In the genomic region with DNA sequence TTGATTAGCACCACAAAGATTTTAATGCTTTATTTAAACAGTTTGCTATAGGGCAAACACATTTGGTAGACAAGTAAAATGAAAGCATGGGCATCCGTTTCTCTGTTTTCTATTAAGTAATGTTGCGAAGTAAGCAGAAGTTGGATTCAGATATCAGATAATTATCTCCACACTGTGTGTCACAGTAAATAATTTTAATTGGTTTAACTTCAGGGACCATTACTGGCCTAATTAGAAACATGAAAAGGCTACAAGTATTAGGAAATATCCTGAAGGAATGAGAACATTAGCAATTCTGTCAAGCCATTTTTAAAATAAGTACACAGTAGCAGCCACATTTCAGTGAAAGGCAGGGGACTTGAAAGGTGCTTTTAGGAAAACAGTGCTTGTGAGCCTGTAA, we compare ENCODE assay signal across 18 cellular contexts.
A peak's percentile ranks its signal among the peaks of the same experiment; 100 is the strongest.
DNase-seq lines count a peak whose midpoint lies in the region; ATAC-seq and TF ChIP-seq lines count a peak whose summit lies in the region.
"Had no signal": no experiment of that assay in that cellular context is flagged by ENCODE, and none has a peak within 500 bp of the region (broad histone marks: within the 10 kb centered on the region; RNA-seq: fewer than 3 reads in every experiment).

No MANE protein-coding gene starts in this region.

- no peak overlapping the region for H3K4me2 ChIP-seq in SK-N-SH
- peak overlapping the region; percentile 31 for H3K4me2 ChIP-seq in hepatocyte
- H3K4me2 ChIP-seq in neuronal stem cell (ENCODE audit: insufficient read depth, low read length, poor library complexity, severe bottlenecking), result no peak overlapping the region
- H3K4me2 ChIP-seq: KMS-11 had no signal

- H4K20me1 ChIP-seq in SK-N-SH (ENCODE audit: insufficient read depth) (no peaks in the 10 kb centered on the region), hepatocyte (ENCODE audit: insufficient read depth, poor library complexity, severe bottlenecking) (no peaks in the 10 kb centered on the region)

- no peak overlapping the region for H2AK5ac ChIP-seq in neuronal stem cell (ENCODE audit: low read depth, low read length)

- CTCF ChIA-PET in SK-N-SH (lab: Yijun Ruan, JAX), result no interaction called here

- H3K9me3 ChIP-seq in SK-N-SH (no peaks in the 10 kb centered on the region), hepatocyte (ENCODE audit: low read depth) (no peaks in the 10 kb centered on the region), neuronal stem cell (replicated peaks in 1 of 2; ENCODE audit: control insufficient read depth in 2 of 2, insufficient read depth in 1 of 2, low read depth in 1 of 2, low read length in 2 of 2) (no peaks in the 10 kb centered on the region), BE2C (no peaks in the 10 kb centered on the region)
- H3K9me3 ChIP-seq: Caco-2, SJSA1 had no signal

- TF ChIP-seq CTCF in SK-N-SH (IDR thresholded peaks at IDR 0.05), result no peak
- TF ChIP-seq CTCF in hepatocyte (IDR thresholded peaks at IDR 0.05; ENCODE audit: poor library complexity), result no peak
- no peak for TF ChIP-seq CTCF in BE2C (IDR thresholded peaks at IDR 0.05; ENCODE audit: low read depth, low read length)

- DNase-seq in DMS 273 (lab: John Stamatoyannopoulos, UW; ENCODE audit: unreplicated experiment) (peak; percentile 13), DMS 273 treated with DMSO at 0.1 percent for 48 hours (lab: John Stamatoyannopoulos, UW) (no peak), NCI-H146 (lab: John Stamatoyannopoulos, UW) (peak; percentile 58), SK-N-SH (peak; percentile 30), hepatocyte (ENCODE audit: low spot score) (no peak), neuronal stem cell (ENCODE audit: low spot score) (no peak), BE2C (no peak)
- DNase-seq: Caco-2, NCI-H446, OCI-M1, T-helper 1 cell had no signal

- no peaks in the 10 kb centered on the region for H3F3A ChIP-seq in SK-N-SH (replicated peaks; ENCODE audit: insufficient read depth)

- H2BK5ac ChIP-seq in neuronal stem cell (ENCODE audit: low read length), result no peak overlapping the region

- H2BK12ac ChIP-seq in neuronal stem cell (ENCODE audit: low read length), result no peak overlapping the region

- 68% methylated on average over 2 of the region's 2 CpGs for WGBS in SK-N-SH (ENCODE audit: low lambda C conversion rate)
- 65% methylated on average over 2 of the region's 2 CpGs for WGBS in hepatocyte (ENCODE audit: low lambda C conversion rate, missing lambda C conversion rate)
- no CpG with 5 or more reads among the region's 2 CpGs for WGBS in neuronal stem cell (ENCODE audit: extremely low coverage in 2 of 2, insufficient read length in 2 of 2, insufficient replicate concordance in 1 of 2), 2 donors

- POLR2A ChIA-PET in SK-N-SH (lab: Yijun Ruan, JAX), result no interaction called here

- H3K14ac ChIP-seq in neuronal stem cell (ENCODE audit: low read length), result no peak overlapping the region

- no peak overlapping the region for H3K4me3 ChIP-seq in SK-N-SH (ENCODE audit: low read depth in 2 of 2, low read length in 1 of 2)
- H3K4me3 ChIP-seq in hepatocyte, result no peak overlapping the region
- H3K4me3 ChIP-seq in neuronal stem cell (ENCODE audit: low read length in 2 of 2), result no peak overlapping the region
- H3K4me3 ChIP-seq in BE2C (ENCODE audit: low read depth, low read length), result no peak overlapping the region
- H3K4me3 ChIP-seq: SJSA1 had no signal

- no peak overlapping the region for H4K8ac ChIP-seq in neuronal stem cell (ENCODE audit: low read depth, low read length)

- H3K4me1 ChIP-seq in SK-N-SH (ENCODE audit: control insufficient read depth in 1 of 2, insufficient read depth in 2 of 2, low read depth in 1 of 2, low read length in 1 of 2) (peaks cover 0 to 9% of the 10 kb centered on the region in 2 experiments; a peak in 1 of 4 replicates), hepatocyte (ENCODE audit: insufficient read depth) (no peaks in the 10 kb centered on the region), neuronal stem cell (ENCODE audit: control insufficient read depth in 2 of 2, insufficient read depth in 1 of 2, low read depth in 1 of 2, low read length in 2 of 2) (no peaks in the 10 kb centered on the region), BE2C (no peaks in the 10 kb centered on the region)
- H3K4me1 ChIP-seq: Caco-2, SJSA1 had no signal

- H4K91ac ChIP-seq in neuronal stem cell (ENCODE audit: low read depth, low read length, poor library complexity), result no peak overlapping the region

- TF ChIP-seq RAD21 in SK-N-SH (IDR thresholded peaks at IDR 0.05; ENCODE audit: low read length), result peak; percentile 43

- no peak for ATAC-seq in HG03469 (IDR thresholded peaks at IDR 0.05; ENCODE audit: unreplicated experiment)
- ATAC-seq: HCT116, HepG2 had no signal

- no peaks in the 10 kb centered on the region for H3K79me1 ChIP-seq in neuronal stem cell (ENCODE audit: low read depth, low read length)

- H3K79me2 ChIP-seq in SK-N-SH (ENCODE audit: insufficient read depth) (no peaks in the 10 kb centered on the region), hepatocyte (no peaks in the 10 kb centered on the region)

- no peak overlapping the region for H2AFZ ChIP-seq in SK-N-SH (ENCODE audit: low read depth)
- H2AFZ ChIP-seq in hepatocyte, result peak overlapping the region; percentile 23
- H2AFZ ChIP-seq in neuronal stem cell (ENCODE audit: low read length), result no peak overlapping the region

- H3K27ac ChIP-seq in SK-N-SH (ENCODE audit: low read depth in 2 of 2, low read length in 1 of 2) (peak overlapping the region in 1 of 2 experiments; percentile 91; a peak in 2 of 4 replicates), hepatocyte (no peak overlapping the region), neuronal stem cell (replicated peaks; ENCODE audit: low read length) (no peak overlapping the region)
- H3K27ac ChIP-seq: 22Rv1, KMS-11, RWPE1, SJSA1 had no signal

- no peak overlapping the region for H2BK15ac ChIP-seq in neuronal stem cell (ENCODE audit: low read length)

- H3K9ac ChIP-seq in SK-N-SH (no peak overlapping the region), neuronal stem cell (ENCODE audit: low read depth, low read length, poor library complexity) (no peak overlapping the region)
- H3K9ac ChIP-seq: KMS-11 had no signal

- no peak overlapping the region for H3K4ac ChIP-seq in neuronal stem cell (ENCODE audit: low read length)

- peak in 1 of 2 experiments; percentile 95; a peak in 2 of 4 replicates for TF ChIP-seq EP300 in SK-N-SH (IDR thresholded peaks at IDR 0.05; ENCODE audit: borderline replicate concordance in 1 of 2, low read depth in 1 of 2, low read length in 1 of 2)

- H3K18ac ChIP-seq in neuronal stem cell (ENCODE audit: low read length), result no peak overlapping the region

- no peak overlapping the region for H2BK120ac ChIP-seq in neuronal stem cell (ENCODE audit: low read depth, low read length)

- H3K27me3 ChIP-seq in SK-N-SH (ENCODE audit: insufficient read depth), result no peaks in the 10 kb centered on the region
- H3K27me3 ChIP-seq in hepatocyte, result no peaks in the 10 kb centered on the region
- H3K27me3 ChIP-seq in neuronal stem cell (ENCODE audit: control insufficient read depth in 3 of 3, insufficient read depth in 3 of 3, low read depth in 1 of 3, low read length in 3 of 3), result no peaks in the 10 kb centered on the region
- H3K27me3 ChIP-seq in BE2C, result no peaks in the 10 kb centered on the region
- H3K27me3 ChIP-seq: SJSA1 had no signal

- H3K9me2 ChIP-seq in SK-N-SH, result no peaks in the 10 kb centered on the region
- no peaks in the 10 kb centered on the region for H3K9me2 ChIP-seq in hepatocyte (replicated peaks; ENCODE audit: insufficient read depth)

- H3K36me3 ChIP-seq in SK-N-SH (replicated peaks in 1 of 2; ENCODE audit: control insufficient read depth in 1 of 2, insufficient read depth in 2 of 2, low read length in 1 of 2) (no peaks in the 10 kb centered on the region), hepatocyte (replicated peaks; ENCODE audit: insufficient read depth, low read depth) (no peaks in the 10 kb centered on the region), neuronal stem cell (replicated peaks in 1 of 2; ENCODE audit: control insufficient read depth in 2 of 2, insufficient read depth in 2 of 2, low read length in 2 of 2) (no peaks in the 10 kb centered on the region), BE2C (no peaks in the 10 kb centered on the region)
- H3K36me3 ChIP-seq: SJSA1 had no signal

- no peak overlapping the region for H3K23ac ChIP-seq in neuronal stem cell (ENCODE audit: low read depth, low read length, poor library complexity)

TF ChIP-seq in SK-N-SH, 30 proteins besides CTCF, POLR2A, EP300 and RAD21:
- TF ChIP-seq CHD2 (IDR thresholded peaks at IDR 0.05; ENCODE audit: low read length, partially characterized antibody), result peak; percentile 72
- peak; percentile 48; the same call in 1 of the 2 replicates for TF ChIP-seq MXI1 (IDR thresholded peaks at IDR 0.05; ENCODE audit: low read depth, low read length)
- TF ChIP-seq NFIC (IDR thresholded peaks at IDR 0.05; ENCODE audit: borderline replicate concordance), result no peak
- TF ChIP-seq TCF12 (IDR thresholded peaks at IDR 0.05), result peak; percentile 34; the same call in 1 of the 2 replicates
- peak; percentile 96 for TF ChIP-seq RCOR1 (IDR thresholded peaks at IDR 0.05; ENCODE audit: low read length)
- no peak for TF ChIP-seq FOXM1 (IDR thresholded peaks at IDR 0.05; ENCODE audit: low read depth)
- TF ChIP-seq GATA2 (CRISPR knock-in tag; IDR thresholded peaks at IDR 0.05), result peak; percentile 71; the same call in 1 of the 2 replicates
- TF ChIP-seq FOXJ3 (CRISPR knock-in tag; IDR thresholded peaks at IDR 0.05), result peak; percentile 78

Comparison
In these comparisons a context has a peak if more than half of its experiments do, and no peak if none do; other contexts are left out.
1. DNase-seq: peak in DMS 273 (single experiment), NCI-H146 (single experiment) and SK-N-SH (single experiment); none in DMS 273 treated with DMSO at 0.1 percent for 48 hours (single experiment), hepatocyte (single experiment), neuronal stem cell (single experiment) and BE2C (single experiment).